In the genomic region with DNA sequence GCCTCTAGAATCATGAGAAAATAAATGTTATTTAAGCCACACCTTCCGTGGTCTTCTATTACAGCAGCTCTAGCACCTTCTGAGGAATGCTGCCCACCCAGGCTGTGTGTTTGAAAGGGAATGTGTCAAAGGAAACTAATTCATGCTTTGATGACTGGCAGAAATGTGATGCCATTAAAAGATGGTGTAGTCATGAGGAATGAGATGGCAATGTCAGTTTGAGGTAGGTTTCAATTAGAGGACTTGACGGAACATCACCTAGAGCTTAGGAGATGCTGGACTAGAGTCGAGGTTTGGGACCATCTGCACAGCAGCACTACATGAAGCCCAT, we compare ENCODE assay signal across 34 cellular contexts. TPM values are rescaled to one million over a fixed set of nuclear protein-coding genes. Genes with fewer than 3 reads are reported as not detected.
"Had no signal": no experiment of that assay in that cellular context is flagged by ENCODE, and none has a peak within 500 bp of the region (broad histone marks: within the 10 kb centered on the region; RNA-seq: fewer than 3 reads in every experiment).

No MANE protein-coding gene starts in this region.

- DNase-seq: activated B cell treated with CpG ODN at 0.5 μM for 24 hours; activated CD4-positive, alpha-beta memory T cell treated with anti-CD3 and anti-CD28 coated beads for 36 hours; activated CD4-positive, alpha-beta T cell treated with anti-CD3 and anti-CD28 coated beads for 4 hours; activated CD4-positive, alpha-beta T cell treated with anti-CD3 and anti-CD28 coated beads, Interleukin-2, amount 50 U/mL, for 1 hour; activated CD4-positive, CD25-positive, alpha-beta regulatory T cell treated with anti-CD3 and anti-CD28 coated beads, Interleukin-2, amount 50 U/mL, for 72 hours; activated CD8-positive, alpha-beta memory T cell treated with anti-CD3 and anti-CD28 coated beads, Interleukin-2, amount 50 U/mL, for 4 hours; activated effector memory CD4-positive, alpha-beta T cell treated with anti-CD3 and anti-CD28 coated beads, Interleukin-2, amount 50 U/mL, for 16 hours; activated naive CD4-positive, alpha-beta T cell; activated naive CD4-positive, alpha-beta T cell treated with anti-CD3 and anti-CD28 coated beads, Interleukin-2, amount 50 U/mL, for 16 hours; activated naive CD8-positive, alpha-beta T cell treated with anti-CD3 and anti-CD28 coated beads for 36 hours; activated T-cell treated with anti-CD3 and anti-CD28 coated beads for 4 hours; activated T-cell treated with anti-CD3 and anti-CD28 coated beads, Interleukin-2, amount 50 U/mL, for 48 hours; amniotic stem cell; aorta; KG1; MG63; NCI-H1048; NCI-H1417; NCI-H146; NCI-H2029; NCI-H345; NCI-H524 treated with DMSO at 0.1 percent for 48 hours; PC-3; Peyer's patch; SIG-M5; SW 1271; T-helper 1 cell; T-helper 2 cell; T-helper 9 cell had no signal

- H3K4me1 ChIP-seq: Peyer's patch had no signal

- ATAC-seq: activated T-helper 17 cell treated with anti-CD3 and anti-CD28 coated beads, Interleukin-2, amount 50 U/mL, for 72 hours; PC-3; Right ventricle myocardium inferior had no signal

- H3K27ac ChIP-seq: Peyer's patch, RWPE1, VCaP had no signal

- H3K4me3 ChIP-seq: MG63, Peyer's patch had no signal

- H3K27me3 ChIP-seq: MG63, Peyer's patch had no signal

- H3K9me3 ChIP-seq: MG63, Peyer's patch had no signal

- H3K36me3 ChIP-seq: MG63, Peyer's patch had no signal

RNA-seq across cellular contexts. Expression of a gene that starts 10.6 kb away (rescaled TPM):
- total RNA-seq: activated CD4-positive, alpha-beta memory T cell treated with anti-CD3 and anti-CD28 coated beads for 36 hours; activated naive CD8-positive, alpha-beta T cell treated with anti-CD3 and anti-CD28 coated beads for 36 hours had no signal

RNA-seq across cellular contexts. Expression of a gene that starts 22.7 kb away (rescaled TPM):
- total RNA-seq: activated B cell treated with CpG ODN at 0.5 μM for 24 hours; activated T-helper 17 cell treated with anti-CD3 and anti-CD28 coated beads, Interleukin-2, amount 50 U/mL, for 72 hours; NCI-H460; PC-3; Right ventricle myocardium inferior had no signal
